ENCODE assay signal across 27 cellular contexts in the genomic region with DNA sequence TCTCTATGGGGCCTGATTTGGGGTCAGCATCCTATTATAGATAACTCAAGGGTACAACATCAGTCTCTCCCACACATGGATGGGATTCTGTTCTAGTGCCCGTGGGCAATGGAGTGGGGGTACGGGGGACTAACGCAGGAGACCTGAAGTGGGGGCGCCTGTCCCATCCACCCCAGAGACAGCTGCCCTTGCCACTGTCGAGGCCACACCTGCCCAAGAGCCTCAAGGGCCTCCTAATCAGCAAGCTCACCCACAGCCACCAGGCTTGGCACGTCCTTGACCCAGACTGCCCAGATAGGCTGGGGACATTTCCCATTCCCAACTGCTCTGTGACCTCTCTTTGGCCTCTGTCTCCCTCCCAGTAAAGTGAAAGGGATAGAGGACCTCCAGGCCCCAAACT. TPM values are rescaled to one million over a fixed set of nuclear protein-coding genes. Genes with fewer than 3 reads are reported as not detected.
"Had no signal": no experiment of that assay in that cellular context is flagged by ENCODE, and none has a peak within 500 bp of the region (broad histone marks: within the 10 kb centered on the region; RNA-seq: fewer than 3 reads in every experiment).

No MANE protein-coding gene starts in this region.

- DNase-seq: activated B cell treated with CpG ODN at 0.5 μM for 24 hours; activated CD4-positive, alpha-beta memory T cell treated with anti-CD3 and anti-CD28 coated beads for 36 hours; activated CD4-positive, alpha-beta T cell treated with anti-CD3 and anti-CD28 coated beads, Interleukin-2, amount 10 ng/mL, durations not matched to agents 7 days and 5 days; activated CD8-positive, alpha-beta memory T cell treated with anti-CD3 and anti-CD28 coated beads for 24 hours; activated effector memory CD4-positive, alpha-beta T cell treated with anti-CD3 and anti-CD28 coated beads, Interleukin-2, amount 50 U/mL, for 16 hours; activated naive CD4-positive, alpha-beta T cell treated with Interleukin-2 at 50 U/mL for 16 hours; activated naive CD8-positive, alpha-beta T cell treated with anti-CD3 and anti-CD28 coated beads, Interleukin-2, amount 50 U/mL, for 24 hours; activated T-cell treated with anti-CD3 and anti-CD28 coated beads, Interleukin-2, amount 50 U/mL, for 4 hours; amniotic stem cell; body of pancreas; central memory CD4-positive, alpha-beta T cell; MG63; NCI-H1105; NCI-H1436; NCI-H187; NCI-H2081; NCI-H446; NCI-H524; T-cell; T-helper 2 cell; T1000 had no signal

- H3K27me3 ChIP-seq: ascending aorta had no signal

- H3K4me3 ChIP-seq: ascending aorta, body of pancreas, MG63, SK-N-MC had no signal

- H3K36me3 Mint-ChIP-seq: activated CD4-positive, alpha-beta memory T cell treated with anti-CD3 and anti-CD28 coated beads for 36 hours; T-cell had no signal

- H3K9me3 ChIP-seq: ascending aorta, body of pancreas, MG63 had no signal

- H3K9me3 Mint-ChIP-seq: activated CD4-positive, alpha-beta memory T cell treated with anti-CD3 and anti-CD28 coated beads for 36 hours; activated CD4-positive, alpha-beta T cell treated with anti-CD3 and anti-CD28 coated beads, Interleukin-2, amount 10 ng/mL, durations not matched to agents 7 days and 5 days; activated naive CD8-positive, alpha-beta T cell treated with anti-CD3 and anti-CD28 coated beads, Interleukin-2, amount 50 U/mL, for 24 hours; activated T-cell treated with anti-CD3 and anti-CD28 coated beads, Interleukin-2, amount 50 U/mL, for 4 hours had no signal

- ATAC-seq: activated naive CD4-positive, alpha-beta T cell treated with anti-CD3 and anti-CD28 coated beads, Interleukin-2, amount 50 U/mL, for 72 hours; activated naive CD8-positive, alpha-beta T cell treated with anti-CD3 and anti-CD28 coated beads, Interleukin-2, amount 50 U/mL, for 24 hours; activated T-cell treated with anti-CD3 and anti-CD28 coated beads, Interleukin-2, amount 50 U/mL, for 4 hours; body of pancreas; Panc1; Right ventricle myocardium inferior; T-cell had no signal

- H3K36me3 ChIP-seq: ascending aorta, MG63 had no signal

- H3K4me1 ChIP-seq: ascending aorta, body of pancreas had no signal

- H3K27ac ChIP-seq: ascending aorta, body of pancreas, SK-N-MC had no signal

- H3K4me3 Mint-ChIP-seq: activated CD4-positive, alpha-beta memory T cell treated with anti-CD3 and anti-CD28 coated beads for 36 hours; activated CD4-positive, alpha-beta T cell treated with anti-CD3 and anti-CD28 coated beads, Interleukin-2, amount 10 ng/mL, durations not matched to agents 7 days and 5 days; activated naive CD8-positive, alpha-beta T cell treated with anti-CD3 and anti-CD28 coated beads, Interleukin-2, amount 50 U/mL, for 24 hours; activated T-cell treated with anti-CD3 and anti-CD28 coated beads, Interleukin-2, amount 50 U/mL, for 4 hours; T-cell had no signal

- H3K27ac Mint-ChIP-seq: activated CD4-positive, alpha-beta memory T cell treated with anti-CD3 and anti-CD28 coated beads for 36 hours; activated CD4-positive, alpha-beta T cell treated with anti-CD3 and anti-CD28 coated beads, Interleukin-2, amount 10 ng/mL, durations not matched to agents 7 days and 5 days; activated naive CD8-positive, alpha-beta T cell treated with anti-CD3 and anti-CD28 coated beads, Interleukin-2, amount 50 U/mL, for 24 hours had no signal

RNA-seq across cellular contexts. Expression of a gene that starts 8.5 kb away (rescaled TPM):
- total RNA-seq: activated B cell treated with CpG ODN at 0.5 μM for 24 hours; activated CD4-positive, alpha-beta memory T cell treated with anti-CD3 and anti-CD28 coated beads for 36 hours; activated CD4-positive, alpha-beta T cell treated with anti-CD3 and anti-CD28 coated beads, Interleukin-2, amount 10 ng/mL, durations not matched to agents 7 days and 5 days; activated naive CD4-positive, alpha-beta T cell treated with anti-CD3 and anti-CD28 coated beads, Interleukin-2, amount 50 U/mL, for 72 hours; activated T-cell treated with anti-CD3 and anti-CD28 coated beads, Interleukin-2, amount 50 U/mL, for 4 hours; body of pancreas; bronchial epithelial cell had no signal

RNA-seq across cellular contexts. Expression of a gene that starts 39.5 kb away (rescaled TPM):
- total RNA-seq: activated B cell treated with CpG ODN at 0.5 μM for 24 hours; activated CD4-positive, alpha-beta memory T cell treated with anti-CD3 and anti-CD28 coated beads for 36 hours; activated CD4-positive, alpha-beta T cell treated with anti-CD3 and anti-CD28 coated beads, Interleukin-2, amount 10 ng/mL, durations not matched to agents 7 days and 5 days; activated T-cell treated with anti-CD3 and anti-CD28 coated beads, Interleukin-2, amount 50 U/mL, for 4 hours; ascending aorta; body of pancreas; bronchial epithelial cell; Right ventricle myocardium inferior had no signal

RNA-seq across cellular contexts. Expression of a gene that starts 51.7 kb away (rescaled TPM):
- total RNA-seq: activated B cell treated with CpG ODN at 0.5 μM for 24 hours; activated CD4-positive, alpha-beta memory T cell treated with anti-CD3 and anti-CD28 coated beads for 36 hours; activated CD4-positive, alpha-beta T cell treated with anti-CD3 and anti-CD28 coated beads, Interleukin-2, amount 10 ng/mL, durations not matched to agents 7 days and 5 days; activated naive CD4-positive, alpha-beta T cell treated with anti-CD3 and anti-CD28 coated beads, Interleukin-2, amount 50 U/mL, for 72 hours had no signal
